In genomic region chr1:228802386-228803221, GRCh38 we compare ENCODE assay signal across 11 cellular contexts.
DNase-seq lines count a peak whose midpoint lies in the region; ATAC-seq and TF ChIP-seq lines count a peak whose summit lies in the region.
"Had no signal": no experiment of that assay in that cellular context is flagged by ENCODE, and none has a peak within 500 bp of the region (broad histone marks: within the 10 kb centered on the region; RNA-seq: fewer than 3 reads in every experiment).

No MANE protein-coding gene starts in this region.

- POLR2A ChIA-PET in CD4-positive, alpha-beta memory T cell (lab: Charles Lee; ENCODE audit: partially characterized antibody), result interaction anchor here (0.7 to 1.0 kb wide), 2 partner anchors 24 to 31 kb away, joined by 3 to 5 read pairs; no protein-coding TSS in a partner anchor

- no peaks in the 10 kb centered on the region for H3K27me3 Mint-ChIP-seq in CD4-positive, alpha-beta memory T cell

- no peak for TF ChIP-seq CTCF in psoas muscle (IDR thresholded peaks at IDR 0.05)

- H3K36me3 Mint-ChIP-seq in CD4-positive, alpha-beta memory T cell, result peaks cover 0 to 2% of the 10 kb centered on the region in 2 donors

- intact Hi-C loops in CD4-positive, alpha-beta memory T cell (cut with micrococcal nuclease), result no loop called here
- intact Hi-C loops in psoas muscle (cut with DNase I), result no loop called here

- DNase-seq in CD4-positive, alpha-beta memory T cell, result no peak
- DNase-seq in NCI-H345 treated with DMSO at 0.1 percent for 48 hours (lab: John Stamatoyannopoulos, UW; ENCODE audit: unreplicated experiment), result peak; percentile 57
- peak; percentile 37 for DNase-seq in globus pallidus (ENCODE audit: low spot score)
- no peak for DNase-seq in psoas muscle
- no peak for DNase-seq in C1 segment of cervical spinal cord (lab: John Stamatoyannopoulos, UW)
- no peak for DNase-seq in GM19238 (ENCODE audit: insufficient read length, low spot score)
- no peak for DNase-seq in HCEC 1CT
- DNase-seq: DMS 273 treated with DMSO at 0.1 percent for 48 hours, Karpas-422 had no signal

- 55 to 74% (median 62%) methylated on average over 11 of the region's 11 CpGs for WGBS in psoas muscle, 3 donors

- no peaks in the 10 kb centered on the region for H3K9me3 ChIP-seq in CD4-positive, alpha-beta memory T cell (ENCODE audit: control insufficient read depth in 1 of 2, low read length in 2 of 2)
- no peaks in the 10 kb centered on the region for H3K9me3 ChIP-seq in psoas muscle

- H3K4me3 Mint-ChIP-seq in CD4-positive, alpha-beta memory T cell, result no peak overlapping the region

- H3K27me3 ChIP-seq in CD4-positive, alpha-beta memory T cell (ENCODE audit: insufficient read depth, low read length), result no peaks in the 10 kb centered on the region
- no peaks in the 10 kb centered on the region for H3K27me3 ChIP-seq in psoas muscle (ENCODE audit: insufficient read depth in 3 of 3, low read length in 2 of 3)

- H3K4me1 Mint-ChIP-seq in CD4-positive, alpha-beta memory T cell, result peaks cover 19 to 39% (median 25%) of the 10 kb centered on the region in 4 donors

- CTCF ChIA-PET in CD4-positive, alpha-beta memory T cell (lab: Charles Lee; ENCODE audit: partially characterized antibody), result interaction anchor here (1.2 kb wide), 1 partner anchor 9 kb away, joined by 4 read pairs; no protein-coding TSS in a partner anchor

- H3K27ac Mint-ChIP-seq in CD4-positive, alpha-beta memory T cell, result peak overlapping the region in 4 of 7 donors; percentile 50 to 70 (median 61)

- no peak overlapping the region for H3K4me3 ChIP-seq in CD4-positive, alpha-beta memory T cell (ENCODE audit: low read length in 2 of 2)
- H3K4me3 ChIP-seq in psoas muscle, result no peak overlapping the region

- H3K9me3 Mint-ChIP-seq in CD4-positive, alpha-beta memory T cell, result peaks cover 0 to 7% (median 0%) of the 10 kb centered on the region in 8 donors

- peaks cover 16% of the 10 kb centered on the region for H3K4me1 ChIP-seq in CD4-positive, alpha-beta memory T cell (ENCODE audit: insufficient read depth, low read length)
- H3K4me1 ChIP-seq in psoas muscle, result peaks cover 20% of the 10 kb centered on the region

- H3K27ac ChIP-seq in CD4-positive, alpha-beta memory T cell (ENCODE audit: low read depth, low read length), result no peak overlapping the region
- H3K27ac ChIP-seq in psoas muscle, result no peak overlapping the region

- H3K36me3 ChIP-seq in CD4-positive, alpha-beta memory T cell (ENCODE audit: insufficient read depth, low read length), result no peaks in the 10 kb centered on the region
- no peaks in the 10 kb centered on the region for H3K36me3 ChIP-seq in psoas muscle (ENCODE audit: insufficient read depth in 1 of 2, low read depth in 1 of 2)

- ATAC-seq in psoas muscle (peak in 3 of 4 donors; percentile 46 to 88 (median 59)), HG03439 (IDR thresholded peaks at IDR 0.05; ENCODE audit: unreplicated experiment) (no peak)
- ATAC-seq: activated naive CD4-positive, alpha-beta T cell treated with anti-CD3 and anti-CD28 coated beads, Interleukin-2, amount 50 U/mL, for 72 hours had no signal

Comparison
In these comparisons a context has a peak if more than half of its experiments do, and no peak if none do; other contexts are left out.
1. DNase-seq: peak in NCI-H345 treated with DMSO at 0.1 percent for 48 hours (single experiment) and globus pallidus (single experiment); none in CD4-positive, alpha-beta memory T cell (0 of 5), psoas muscle (0 of 2), C1 segment of cervical spinal cord (0 of 14), GM19238 (single experiment) and HCEC 1CT (single experiment).